Comparison of ENCODE assay signal across 21 cellular contexts in genomic region chr3:17795733-17796132, GRCh38. TPM values are rescaled to one million over a fixed set of nuclear protein-coding genes. Genes with fewer than 3 reads are reported as not detected.
A peak's percentile ranks its signal among the peaks of the same experiment; 100 is the strongest.
DNase-seq lines count a peak whose midpoint lies in the region; ATAC-seq, FAIRE-seq and TF ChIP-seq lines count a peak whose summit lies in the region.
"Had no signal": no experiment of that assay in that cellular context is flagged by ENCODE, and none has a peak within 500 bp of the region (broad histone marks: within the 10 kb centered on the region; RNA-seq: fewer than 3 reads in every experiment).

No MANE protein-coding gene starts in this region.

- H3K27me3 Mint-ChIP-seq in MCF 10A (ENCODE audit: insufficient read depth, unreplicated experiment) (no peaks in the 10 kb centered on the region), astrocyte (ENCODE audit: low read depth, unreplicated experiment) (no peaks in the 10 kb centered on the region), glutamatergic neuron (ENCODE audit: unreplicated experiment) (no peaks in the 10 kb centered on the region)

- H3K9ac ChIP-seq in mammary epithelial cell (ENCODE audit: insufficient read depth, low read length) (no peak overlapping the region), astrocyte (ENCODE audit: low read length) (no peak overlapping the region)
- H3K9ac ChIP-seq: BLaER1 treated with 17β-estradiol and CSF1 and Interleukin-3, amounts not matched to agents 10 nM and 100 nM had no signal

- H4K20me1 ChIP-seq in mammary epithelial cell (ENCODE audit: insufficient read depth, low read length) = no peaks in the 10 kb centered on the region
- H4K20me1 ChIP-seq in astrocyte (ENCODE audit: insufficient read depth, low read length) = no peaks in the 10 kb centered on the region
- H4K20me1 ChIP-seq: BLaER1 treated with 17β-estradiol and CSF1 and Interleukin-3, amounts not matched to agents 10 nM and 100 nM had no signal

- ATAC-seq in GM21528 (IDR thresholded peaks at IDR 0.05; ENCODE audit: low FRiP score, unreplicated experiment) = no peak
- ATAC-seq: GM12878 had no signal

- H3K27ac Mint-ChIP-seq in MCF 10A (ENCODE audit: low read depth, unreplicated experiment) (no peak overlapping the region), astrocyte (ENCODE audit: unreplicated experiment) (no peak overlapping the region), glutamatergic neuron (ENCODE audit: unreplicated experiment) (no peak overlapping the region)
- H3K27ac Mint-ChIP-seq: HFFc6 had no signal

- H3K9me3 ChIP-seq in mammary epithelial cell (replicated peaks; ENCODE audit: insufficient read depth, low read length) (no peaks in the 10 kb centered on the region), astrocyte (ENCODE audit: insufficient read depth, low read depth, low read length) (no peaks in the 10 kb centered on the region)

- POLR2A ChIA-PET in MCF 10A (lab: Yijun Ruan, JAX) = no interaction called here

- H3K79me2 ChIP-seq in mammary epithelial cell (ENCODE audit: insufficient read depth, low read length) = no peaks in the 10 kb centered on the region
- H3K79me2 ChIP-seq in astrocyte (ENCODE audit: insufficient read depth, low read length) = no peaks in the 10 kb centered on the region

- no peak overlapping the region for H3K4me3 Mint-ChIP-seq in MCF 10A (ENCODE audit: unreplicated experiment)
- H3K4me3 Mint-ChIP-seq in astrocyte (ENCODE audit: unreplicated experiment) = no peak overlapping the region
- no peak overlapping the region for H3K4me3 Mint-ChIP-seq in glutamatergic neuron (ENCODE audit: unreplicated experiment)
- H3K4me3 Mint-ChIP-seq: HFFc6 had no signal

- intact Hi-C loops in mammary epithelial cell (cut with micrococcal nuclease) (no loop called here), MCF 10A (cut with micrococcal nuclease) (no loop called here)

- H3K4me3 ChIP-seq in mammary epithelial cell (replicated peaks in 1 of 3; ENCODE audit: insufficient read depth in 1 of 3, low read depth in 2 of 3, low read length in 3 of 3) (no peak overlapping the region), astrocyte (ENCODE audit: insufficient read depth, low read depth, low read length) (no peak overlapping the region), fibroblast of mammary gland (ENCODE audit: control insufficient read depth, low read depth, low read length) (no peak overlapping the region)
- H3K4me3 ChIP-seq: BLaER1 treated with 17β-estradiol and CSF1 and Interleukin-3, amounts not matched to agents 10 nM and 100 nM; GM12878 had no signal

- WGBS in mammary epithelial cell (ENCODE audit: low coverage, missing lambda C conversion rate) = 70% methylated on average over 3 of the region's 3 CpGs

- H3K27me3 ChIP-seq in mammary epithelial cell (ENCODE audit: insufficient read depth, low read length) = no peaks in the 10 kb centered on the region
- no peaks in the 10 kb centered on the region for H3K27me3 ChIP-seq in astrocyte (ENCODE audit: insufficient read depth, low read length)
- H3K27me3 ChIP-seq: BLaER1 treated with 17β-estradiol and CSF1 and Interleukin-3, amounts not matched to agents 10 nM and 100 nM had no signal

- in situ Hi-C loops in mammary epithelial cell (cut with MboI; ENCODE audit: low sequenced_read_pairs in 2 of 2) = no loop called here

- FAIRE-seq in astrocyte (lab: Jason Lieb, UNC) = no peak
- FAIRE-seq: A204.1, GM12878 had no signal

- dilution Hi-C loops in mammary epithelial cell (cut with HindIII; ENCODE audit: low sequenced_read_pairs) = no loop called here

- H3K36me3 Mint-ChIP-seq in MCF 10A (ENCODE audit: insufficient read depth, unreplicated experiment) (no peaks in the 10 kb centered on the region), astrocyte (ENCODE audit: low read depth, unreplicated experiment) (no peaks in the 10 kb centered on the region), glutamatergic neuron (ENCODE audit: unreplicated experiment) (peaks cover 9% of the 10 kb centered on the region)

- H3K36me3 ChIP-seq in mammary epithelial cell (ENCODE audit: insufficient read depth, low read length) = no peaks in the 10 kb centered on the region
- H3K36me3 ChIP-seq in astrocyte (ENCODE audit: insufficient read depth, low read length) = no peaks in the 10 kb centered on the region
- H3K36me3 ChIP-seq: BLaER1 treated with 17β-estradiol and CSF1 and Interleukin-3, amounts not matched to agents 10 nM and 100 nM had no signal

- H3K4me1 Mint-ChIP-seq in MCF 10A (ENCODE audit: insufficient read depth, unreplicated experiment) = no peaks in the 10 kb centered on the region
- H3K4me1 Mint-ChIP-seq in astrocyte (ENCODE audit: low read depth, unreplicated experiment) = no peaks in the 10 kb centered on the region
- H3K4me1 Mint-ChIP-seq in glutamatergic neuron (ENCODE audit: low read depth, unreplicated experiment) = no peaks in the 10 kb centered on the region

- CTCF ChIA-PET in mammary epithelial cell (lab: Charles Lee; ENCODE audit: low non-redundant PET) (no interaction called here), MCF 10A (lab: Yijun Ruan, JAX) (no interaction called here)

- H2AFZ ChIP-seq in mammary epithelial cell (ENCODE audit: low read depth, low read length) (no peak overlapping the region), astrocyte (ENCODE audit: low read depth, low read length) (no peak overlapping the region)

- H3K4me2 ChIP-seq in mammary epithelial cell (ENCODE audit: insufficient read depth, low read depth, low read length) = no peak overlapping the region
- H3K4me2 ChIP-seq in astrocyte (ENCODE audit: low read length) = no peak overlapping the region
- H3K4me2 ChIP-seq: BLaER1 treated with 17β-estradiol and CSF1 and Interleukin-3, amounts not matched to agents 10 nM and 100 nM had no signal

- no peak for TF ChIP-seq CTCF in mammary epithelial cell (conservative IDR thresholded peaks at IDR 0.05 in 1 of 2, IDR thresholded peaks at IDR 0.05 in 1 of 2; ENCODE audit: extremely low read depth in 1 of 2, insufficient read depth in 1 of 2, low read depth in 1 of 2, low read length in 2 of 2)
- no peak for TF ChIP-seq CTCF in MCF 10A (IDR thresholded peaks at IDR 0.05; ENCODE audit: unreplicated experiment)
- TF ChIP-seq CTCF in astrocyte (IDR thresholded peaks at IDR 0.05; ENCODE audit: insufficient read depth, low read depth, low read length) = no peak
- no peak for TF ChIP-seq CTCF in fibroblast of mammary gland (conservative IDR thresholded peaks at IDR 0.05; ENCODE audit: control insufficient read depth, insufficient read depth, low read depth, low read length)
- no peak for TF ChIP-seq CTCF in glutamatergic neuron (IDR thresholded peaks at IDR 0.05; ENCODE audit: partially characterized antibody, unreplicated experiment)

- DNase-seq in mammary epithelial cell (peak; percentile 46), MCF 10A (ENCODE audit: unreplicated experiment) (no peak), astrocyte (ENCODE audit: low read depth) (peak; percentile 3), fibroblast of mammary gland (ENCODE audit: low read depth) (peak; percentile 22), glutamatergic neuron (no peak), GOT3 (lab: John Stamatoyannopoulos, UW) (no peak), inferior parietal cortex (ENCODE audit: extremely low spot score) (no peak)
- DNase-seq: DMS79 treated with DMSO at 0.1 percent for 48 hours, GDM1, HFFc6, KBM-7, NCI-H1092 treated with DMSO at 0.1 percent for 48 hours, NCI-H1694, NCI-H2107, NCI-H2227 treated with DMSO at 0.1 percent for 48 hours, NCI-H524, SIG-M5 had no signal

- H3K9me3 Mint-ChIP-seq in MCF 10A (ENCODE audit: unreplicated experiment) = peaks cover 8% of the 10 kb centered on the region
- peaks cover 3% of the 10 kb centered on the region for H3K9me3 Mint-ChIP-seq in astrocyte (ENCODE audit: unreplicated experiment)
- H3K9me3 Mint-ChIP-seq in glutamatergic neuron (ENCODE audit: unreplicated experiment) = peaks cover 4% of the 10 kb centered on the region

- H3K4me1 ChIP-seq in mammary epithelial cell (ENCODE audit: insufficient read depth, low read length) (peaks cover 5% of the 10 kb centered on the region), astrocyte (ENCODE audit: insufficient read depth, low read length) (no peaks in the 10 kb centered on the region)
- H3K4me1 ChIP-seq: BLaER1 treated with 17β-estradiol and CSF1 and Interleukin-3, amounts not matched to agents 10 nM and 100 nM had no signal

- H3K27ac ChIP-seq in mammary epithelial cell (ENCODE audit: insufficient read depth, low read depth, low read length) (no peak overlapping the region), astrocyte (ENCODE audit: low read depth, low read length) (no peak overlapping the region)
- H3K27ac ChIP-seq: BLaER1 treated with 17β-estradiol and CSF1 and Interleukin-3, amounts not matched to agents 10 nM and 100 nM had no signal

- BruUV-seq in mammary epithelial cell (replicated peaks; lab: Mats Ljungman, UMichigan) (no TSS peak), MCF 10A (replicated peaks; lab: Mats Ljungman, UMichigan) (no TSS peak)

RNA-seq across cellular contexts. Expression of gene TBC1D5, which starts 53.3 kb away (rescaled TPM):
- total RNA-seq in mammary epithelial cell = 10 to 100 TPM; 35.0 to 59.7 TPM
- polyA plus RNA-seq in mammary epithelial cell = 19.5 TPM
- polyA minus RNA-seq in mammary epithelial cell = 52.4 TPM
- total RNA-seq in MCF 10A (2022) = 43.3 and 51.0 TPM in 2 replicates
- 22.7 and 23.0 TPM in 2 replicates for total RNA-seq in astrocyte
- 40.2 TPM for total RNA-seq in glutamatergic neuron (ENCODE audit: unreplicated experiment)

Comparison
In these comparisons a context has a peak if more than half of its experiments do, and no peak if none do; other contexts are left out.
1. DNase-seq: peak in mammary epithelial cell (single experiment), astrocyte (single experiment) and fibroblast of mammary gland (single experiment); none in MCF 10A (single experiment), glutamatergic neuron (single experiment), GOT3 (single experiment) and inferior parietal cortex (single experiment).